19 cellular contexts compared by ENCODE assay signal in genomic region chr14:65346895-65347294, GRCh38.
DNase-seq lines count a peak whose midpoint lies in the region; ATAC-seq and TF ChIP-seq lines count a peak whose summit lies in the region.
"Had no signal": no experiment of that assay in that cellular context is flagged by ENCODE, and none has a peak within 500 bp of the region (broad histone marks: within the 10 kb centered on the region; RNA-seq: fewer than 3 reads in every experiment).

No MANE protein-coding gene starts in this region.

- no peak for ATAC-seq in activated CD8-positive, alpha-beta T cell treated with anti-CD3 and anti-CD28 coated beads, Interleukin-2, amount 10 ng/mL, durations not matched to agents 7 days and 5 days
- no peak for ATAC-seq in activated CD8-positive, alpha-beta T cell treated with anti-CD3 and anti-CD28 coated beads for 36 hours
- peak; percentile 31 to 47 for ATAC-seq in lower lobe of right lung
- ATAC-seq: activated T-cell treated with anti-CD3 and anti-CD28 coated beads, Interleukin-2, amount 50 U/mL, for 4 hours; naive thymus-derived CD8-positive, alpha-beta T cell; T-cell had no signal

- POLR2A ChIA-PET in activated CD8-positive, alpha-beta T cell treated with anti-CD3 and anti-CD28 coated beads, Interleukin-2, amount 10 ng/mL, durations not matched to agents 7 days and 5 days (lab: Charles Lee): no interaction called here
- POLR2A ChIA-PET in activated CD8-positive, alpha-beta T cell treated with anti-CD3 and anti-CD28 coated beads for 36 hours (lab: Charles Lee): interaction anchor here (2.0 kb wide), 1 partner anchor 15 kb away, joined by 5 read pairs; no protein-coding TSS in a partner anchor

- intact Hi-C loops in activated CD8-positive, alpha-beta T cell treated with anti-CD3 and anti-CD28 coated beads for 36 hours (cut with micrococcal nuclease): no loop called here
- intact Hi-C loops in dendritic cell treated with granulocyte-macrophage colony-stimulating factor and Interleukin-4, amounts not matched to agents 40 ng/mL and 50 ng/mL, for 4 days (cut with micrococcal nuclease): no loop called here
- intact Hi-C loops in lower lobe of right lung (cut with DNase I): no loop called here

- H3K4me3 ChIP-seq in lower lobe of right lung: no peak overlapping the region

- H3K4me1 ChIP-seq in lower lobe of right lung: peaks cover 6% of the 10 kb centered on the region

- CTCF ChIA-PET in activated CD8-positive, alpha-beta T cell treated with anti-CD3 and anti-CD28 coated beads, Interleukin-2, amount 10 ng/mL, durations not matched to agents 7 days and 5 days (lab: Charles Lee): interaction anchor here (1.0 to 1.3 kb wide), 2 partner anchors 26 to 59 kb away, joined by 3 read pairs; no protein-coding TSS in a partner anchor
- CTCF ChIA-PET in activated CD8-positive, alpha-beta T cell treated with anti-CD3 and anti-CD28 coated beads for 36 hours (lab: Charles Lee): no interaction called here

- peaks cover 60% of the 10 kb centered on the region for H3K36me3 Mint-ChIP-seq in activated CD8-positive, alpha-beta T cell treated with anti-CD3 and anti-CD28 coated beads, Interleukin-2, amount 10 ng/mL, durations not matched to agents 7 days and 5 days (ENCODE audit: low read depth)
- peaks cover 36% of the 10 kb centered on the region for H3K36me3 Mint-ChIP-seq in activated CD8-positive, alpha-beta T cell treated with anti-CD3 and anti-CD28 coated beads for 36 hours (ENCODE audit: low read depth)
- no peaks in the 10 kb centered on the region for H3K36me3 Mint-ChIP-seq in dendritic cell treated with granulocyte-macrophage colony-stimulating factor and Interleukin-4, amounts not matched to agents 40 ng/mL and 50 ng/mL, for 4 days (ENCODE audit: low read depth)
- no peaks in the 10 kb centered on the region for H3K36me3 Mint-ChIP-seq in type B pancreatic cell
- H3K36me3 Mint-ChIP-seq in endothelial cell (ENCODE audit: low read depth, unreplicated experiment): no peaks in the 10 kb centered on the region

- no peak overlapping the region for H3K27ac ChIP-seq in lower lobe of right lung

- peak overlapping the region; percentile 45 for H3K27ac Mint-ChIP-seq in activated CD8-positive, alpha-beta T cell treated with anti-CD3 and anti-CD28 coated beads, Interleukin-2, amount 10 ng/mL, durations not matched to agents 7 days and 5 days
- H3K27ac Mint-ChIP-seq in activated CD8-positive, alpha-beta T cell treated with anti-CD3 and anti-CD28 coated beads for 36 hours: no peak overlapping the region
- peak overlapping the region; percentile 58 for H3K27ac Mint-ChIP-seq in dendritic cell treated with granulocyte-macrophage colony-stimulating factor and Interleukin-4, amounts not matched to agents 40 ng/mL and 50 ng/mL, for 4 days
- peak overlapping the region; percentile 19 for H3K27ac Mint-ChIP-seq in type B pancreatic cell
- H3K27ac Mint-ChIP-seq in endothelial cell (ENCODE audit: unreplicated experiment): no peak overlapping the region
- H3K27ac Mint-ChIP-seq: T-cell had no signal

- no peaks in the 10 kb centered on the region for H3K27me3 Mint-ChIP-seq in activated CD8-positive, alpha-beta T cell treated with anti-CD3 and anti-CD28 coated beads, Interleukin-2, amount 10 ng/mL, durations not matched to agents 7 days and 5 days (ENCODE audit: low read depth)
- no peaks in the 10 kb centered on the region for H3K27me3 Mint-ChIP-seq in activated CD8-positive, alpha-beta T cell treated with anti-CD3 and anti-CD28 coated beads for 36 hours
- H3K27me3 Mint-ChIP-seq in dendritic cell treated with granulocyte-macrophage colony-stimulating factor and Interleukin-4, amounts not matched to agents 40 ng/mL and 50 ng/mL, for 4 days: peaks cover 55% of the 10 kb centered on the region
- H3K27me3 Mint-ChIP-seq in type B pancreatic cell (no peaks in the 10 kb centered on the region), endothelial cell (ENCODE audit: unreplicated experiment) (no peaks in the 10 kb centered on the region)
- H3K27me3 Mint-ChIP-seq: activated CD4-positive, alpha-beta T cell treated with anti-CD3 and anti-CD28 coated beads, Interleukin-2, amount 10 ng/mL, durations not matched to agents 7 days and 5 days; naive thymus-derived CD8-positive, alpha-beta T cell; T-cell had no signal

- H3K27me3 ChIP-seq in lower lobe of right lung (ENCODE audit: low read depth): no peaks in the 10 kb centered on the region

- H3K9me3 ChIP-seq in lower lobe of right lung: no peaks in the 10 kb centered on the region

- no peak overlapping the region for H3K4me3 Mint-ChIP-seq in activated CD8-positive, alpha-beta T cell treated with anti-CD3 and anti-CD28 coated beads, Interleukin-2, amount 10 ng/mL, durations not matched to agents 7 days and 5 days
- H3K4me3 Mint-ChIP-seq in activated CD8-positive, alpha-beta T cell treated with anti-CD3 and anti-CD28 coated beads for 36 hours: no peak overlapping the region
- no peak overlapping the region for H3K4me3 Mint-ChIP-seq in dendritic cell treated with granulocyte-macrophage colony-stimulating factor and Interleukin-4, amounts not matched to agents 40 ng/mL and 50 ng/mL, for 4 days
- peak overlapping the region; percentile 14 for H3K4me3 Mint-ChIP-seq in type B pancreatic cell
- no peak overlapping the region for H3K4me3 Mint-ChIP-seq in endothelial cell (ENCODE audit: unreplicated experiment)
- H3K4me3 Mint-ChIP-seq: activated CD4-positive, alpha-beta T cell treated with anti-CD3 and anti-CD28 coated beads, Interleukin-2, amount 10 ng/mL, durations not matched to agents 7 days and 5 days; activated T-cell treated with anti-CD3 and anti-CD28 coated beads, Interleukin-2, amount 50 U/mL, for 4 hours; naive thymus-derived CD8-positive, alpha-beta T cell; T-cell had no signal

- H3K4me1 Mint-ChIP-seq in activated CD8-positive, alpha-beta T cell treated with anti-CD3 and anti-CD28 coated beads, Interleukin-2, amount 10 ng/mL, durations not matched to agents 7 days and 5 days (ENCODE audit: low read depth): peaks cover 35% of the 10 kb centered on the region
- peaks cover 20% of the 10 kb centered on the region for H3K4me1 Mint-ChIP-seq in activated CD8-positive, alpha-beta T cell treated with anti-CD3 and anti-CD28 coated beads for 36 hours (ENCODE audit: low read depth)
- peaks cover 9% of the 10 kb centered on the region for H3K4me1 Mint-ChIP-seq in dendritic cell treated with granulocyte-macrophage colony-stimulating factor and Interleukin-4, amounts not matched to agents 40 ng/mL and 50 ng/mL, for 4 days (ENCODE audit: low read depth)
- H3K4me1 Mint-ChIP-seq in type B pancreatic cell (ENCODE audit: unreplicated experiment): peaks cover 14% of the 10 kb centered on the region
- no peaks in the 10 kb centered on the region for H3K4me1 Mint-ChIP-seq in endothelial cell (ENCODE audit: unreplicated experiment)

- H3K9me3 Mint-ChIP-seq in activated CD8-positive, alpha-beta T cell treated with anti-CD3 and anti-CD28 coated beads, Interleukin-2, amount 10 ng/mL, durations not matched to agents 7 days and 5 days (ENCODE audit: insufficient read depth): no peaks in the 10 kb centered on the region
- H3K9me3 Mint-ChIP-seq in activated CD8-positive, alpha-beta T cell treated with anti-CD3 and anti-CD28 coated beads for 36 hours: no peaks in the 10 kb centered on the region
- H3K9me3 Mint-ChIP-seq in dendritic cell treated with granulocyte-macrophage colony-stimulating factor and Interleukin-4, amounts not matched to agents 40 ng/mL and 50 ng/mL, for 4 days: no peaks in the 10 kb centered on the region
- H3K9me3 Mint-ChIP-seq in type B pancreatic cell (no peaks in the 10 kb centered on the region), endothelial cell (ENCODE audit: unreplicated experiment) (no peaks in the 10 kb centered on the region)
- H3K9me3 Mint-ChIP-seq: activated CD4-positive, alpha-beta T cell treated with anti-CD3 and anti-CD28 coated beads, Interleukin-2, amount 10 ng/mL, durations not matched to agents 7 days and 5 days; activated T-cell treated with anti-CD3 and anti-CD28 coated beads, Interleukin-2, amount 50 U/mL, for 4 hours; naive thymus-derived CD8-positive, alpha-beta T cell; T-cell had no signal

- H3K36me3 ChIP-seq in lower lobe of right lung: no peaks in the 10 kb centered on the region

- no peak for DNase-seq in activated CD8-positive, alpha-beta T cell treated with anti-CD3 and anti-CD28 coated beads, Interleukin-2, amount 10 ng/mL, durations not matched to agents 7 days and 5 days
- DNase-seq in activated CD8-positive, alpha-beta T cell treated with anti-CD3 and anti-CD28 coated beads for 36 hours: no peak
- DNase-seq in lower lobe of right lung: no peak
- no peak for DNase-seq in type B pancreatic cell (ENCODE audit: extremely low spot score, unreplicated experiment)
- DNase-seq in stimulated activated CD4-positive, alpha-beta T cell treated with anti-CD3 and anti-CD28 coated beads, Interleukin-12 subunit alpha, Interleukin-12 subunit beta, amount 100 ng/mL, for 4 hours: no peak
- no peak for DNase-seq in endothelial cell (ENCODE audit: low spot score)
- no peak for DNase-seq in NCI-H128 (lab: John Stamatoyannopoulos, UW; ENCODE audit: unreplicated experiment)
- DNase-seq: ACHN; activated CD4-positive, alpha-beta T cell treated with anti-CD3 and anti-CD28 coated beads, Interleukin-2, amount 10 ng/mL, durations not matched to agents 7 days and 5 days; activated T-cell treated with anti-CD3 and anti-CD28 coated beads, Interleukin-2, amount 50 U/mL, for 4 hours; COR-L47; GF-D8; kidney glomerular epithelial cell; naive thymus-derived CD8-positive, alpha-beta T cell; NCI-H187 treated with DMSO at 0.1 percent for 48 hours; NCI-H69; stimulated activated CD4-positive, alpha-beta T cell treated with anti-CD3 and anti-CD28 coated beads, Interleukin-4, amount 100 ng/mL, for 1 hour; T-cell had no signal

- no peak for TF ChIP-seq CTCF in activated CD8-positive, alpha-beta T cell treated with anti-CD3 and anti-CD28 coated beads for 36 hours (IDR thresholded peaks at IDR 0.05)
- no peak for TF ChIP-seq CTCF in lower lobe of right lung (IDR thresholded peaks at IDR 0.05)
- TF ChIP-seq CTCF in type B pancreatic cell (conservative IDR thresholded peaks at IDR 0.05): no peak
- TF ChIP-seq CTCF in endothelial cell (IDR thresholded peaks at IDR 0.05; ENCODE audit: unreplicated experiment): no peak

Comparison
In these comparisons a context has a peak if more than half of its experiments do, and no peak if none do; other contexts are left out.
1. H3K27ac Mint-ChIP-seq: peak in activated CD8-positive, alpha-beta T cell treated with anti-CD3 and anti-CD28 coated beads, Interleukin-2, amount 10 ng/mL, durations not matched to agents 7 days and 5 days (single experiment), dendritic cell treated with granulocyte-macrophage colony-stimulating factor and Interleukin-4, amounts not matched to agents 40 ng/mL and 50 ng/mL, for 4 days (single experiment) and type B pancreatic cell (single experiment); none in activated CD8-positive, alpha-beta T cell treated with anti-CD3 and anti-CD28 coated beads for 36 hours (single experiment) and endothelial cell (single experiment).
2. ATAC-seq: peak in lower lobe of right lung (2 of 2); none in activated CD8-positive, alpha-beta T cell treated with anti-CD3 and anti-CD28 coated beads, Interleukin-2, amount 10 ng/mL, durations not matched to agents 7 days and 5 days (single experiment) and activated CD8-positive, alpha-beta T cell treated with anti-CD3 and anti-CD28 coated beads for 36 hours (single experiment).